ENCODE assay signal across 8 cellular contexts in the genomic region with DNA sequence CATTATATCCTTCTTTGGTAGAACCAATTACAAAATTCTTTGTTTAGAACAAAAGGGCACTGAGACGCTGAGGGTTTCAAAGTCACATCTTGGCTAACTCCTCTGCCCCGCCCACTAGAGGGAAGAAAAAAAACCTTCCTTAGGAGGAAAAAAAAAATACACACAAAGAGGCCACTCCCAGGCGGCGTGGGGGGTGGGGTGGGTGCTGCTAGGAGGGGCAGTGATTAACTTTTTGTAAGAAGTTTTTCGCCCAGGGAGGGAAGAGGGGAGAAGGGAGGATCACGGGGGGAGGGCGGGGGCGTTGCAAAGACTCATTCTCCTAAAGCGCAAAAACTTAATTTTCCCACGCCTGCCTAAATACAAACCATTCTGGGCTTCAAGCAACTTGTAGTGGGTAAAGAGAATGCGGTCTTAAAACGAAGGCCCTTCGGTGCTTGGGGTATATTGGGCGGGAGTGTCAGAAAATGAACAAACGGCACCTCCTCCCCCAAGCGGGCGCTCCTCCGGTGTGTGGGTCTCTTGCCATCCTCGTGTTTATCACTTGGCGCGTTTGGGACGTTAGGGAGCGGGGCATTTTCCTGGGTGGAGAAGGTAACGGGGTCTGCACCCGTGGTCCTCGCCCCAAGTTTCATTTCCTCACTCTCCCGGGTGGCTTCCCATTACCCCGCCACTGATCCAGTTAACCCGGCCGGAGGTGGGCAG. TPM values are rescaled to one million over a fixed set of nuclear protein-coding genes. Genes with fewer than 3 reads are reported as not detected.
DNase-seq lines count a peak whose midpoint lies in the region; ATAC-seq and TF ChIP-seq lines count a peak whose summit lies in the region.

No MANE protein-coding gene starts in this region.

- no peak for TF ChIP-seq CTCF in choroid plexus epithelial cell (conservative IDR thresholded peaks at IDR 0.05; ENCODE audit: low read depth, low read length)

- no peaks in the 10 kb centered on the region for H3K9me3 Mint-ChIP-seq in stimulated activated naive CD8-positive, alpha-beta T cell treated with anti-CD3 and anti-CD28 coated beads, Interleukin-15, amount 100 ng/mL, for 72 hours

- DNase-seq in T-helper 22 cell (ENCODE audit: low read depth) (peak; percentile 68), choroid plexus epithelial cell (ENCODE audit: low read depth) (no peak), mucosa of gallbladder (ENCODE audit: low spot score) (peak; percentile 62), LoVo (ENCODE audit: low spot score) (no peak)
- peak; percentile 68 to 74 for DNase-seq in stimulated activated naive CD8-positive, alpha-beta T cell treated with anti-CD3 and anti-CD28 coated beads, Interleukin-15, amount 100 ng/mL, for 72 hours

- peak overlapping the region; percentile 81 to 97 for H3K4me3 Mint-ChIP-seq in stimulated activated naive CD8-positive, alpha-beta T cell treated with anti-CD3 and anti-CD28 coated beads, Interleukin-15, amount 100 ng/mL, for 72 hours

- H3K4me1 Mint-ChIP-seq in stimulated activated naive CD8-positive, alpha-beta T cell treated with anti-CD3 and anti-CD28 coated beads, Interleukin-15, amount 100 ng/mL, for 72 hours: peaks cover 58% of the 10 kb centered on the region

- peak overlapping the region; percentile 69 to 99 for H3K27ac Mint-ChIP-seq in stimulated activated naive CD8-positive, alpha-beta T cell treated with anti-CD3 and anti-CD28 coated beads, Interleukin-15, amount 100 ng/mL, for 72 hours

- no peaks in the 10 kb centered on the region for H3K27me3 Mint-ChIP-seq in stimulated activated naive CD8-positive, alpha-beta T cell treated with anti-CD3 and anti-CD28 coated beads, Interleukin-15, amount 100 ng/mL, for 72 hours

- ATAC-seq in GM19025 (IDR thresholded peaks at IDR 0.05; ENCODE audit: low read depth, unreplicated experiment) (peak; percentile 6), HG03520 (IDR thresholded peaks at IDR 0.05; ENCODE audit: unreplicated experiment) (peak; percentile 11), HG03469 (IDR thresholded peaks at IDR 0.05; ENCODE audit: unreplicated experiment) (no peak)
- ATAC-seq in stimulated activated naive CD8-positive, alpha-beta T cell treated with anti-CD3 and anti-CD28 coated beads, Interleukin-15, amount 100 ng/mL, for 72 hours: peak; percentile 49

- H3K4me3 ChIP-seq in choroid plexus epithelial cell (ENCODE audit: low read depth, low read length): peak overlapping the region; percentile 1

RNA-seq across cellular contexts. Expression of gene CXCR4, which starts 1.7 kb away (rescaled TPM):
- total RNA-seq in mucosa of gallbladder: 61.1 TPM

Comparison
In these comparisons a context has a peak if more than half of its experiments do, and no peak if none do; other contexts are left out.
1. DNase-seq: peak in T-helper 22 cell (single experiment), mucosa of gallbladder (single experiment) and stimulated activated naive CD8-positive, alpha-beta T cell treated with anti-CD3 and anti-CD28 coated beads, Interleukin-15, amount 100 ng/mL, for 72 hours (2 of 2); none in choroid plexus epithelial cell (single experiment) and LoVo (single experiment).